20 cellular contexts compared by ENCODE assay signal in the genomic region with DNA sequence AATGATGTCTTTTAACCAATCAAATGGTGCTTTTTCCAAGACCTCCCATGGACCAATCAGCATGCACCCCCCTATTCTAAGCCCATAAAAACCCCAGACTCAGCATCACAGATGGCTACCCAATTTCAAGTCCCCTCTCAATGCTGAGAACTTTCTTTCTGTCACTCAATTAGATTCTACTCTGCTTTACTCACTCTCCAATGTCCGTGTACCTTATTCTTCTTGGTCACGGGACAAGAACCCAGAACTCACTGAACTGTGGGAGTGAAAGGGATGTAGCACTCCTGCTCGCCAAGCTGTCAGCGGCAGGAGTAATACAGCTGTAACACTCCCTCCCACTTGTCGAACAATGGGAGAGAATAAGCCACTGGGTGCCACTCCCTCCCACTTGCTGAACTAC.
"Had no signal": no experiment of that assay in that cellular context is flagged by ENCODE, and none has a peak within 500 bp of the region (broad histone marks: within the 10 kb centered on the region; RNA-seq: fewer than 3 reads in every experiment).

No MANE protein-coding gene starts in this region.

- H3K27ac Mint-ChIP-seq: natural killer cell; stimulated activated memory B cell treated with anti-CD40 and anti-IgM and Interleukin-4, amounts not matched to agents 10 μg/mL and 1 μg/mL and 100 μg/mL, for 72 hours; stimulated activated naive CD8-positive, alpha-beta T cell treated with anti-CD3 and anti-CD28 coated beads, Interleukin-15, amount 100 ng/mL, for 72 hours had no signal

- DNase-seq: cortex of kidney; effector memory CD8-positive, alpha-beta T cell; hypothalamus; left ventricle myocardium superior; lower lobe of right lung; natural killer cell; occipital lobe; ovary; posterior cingulate gyrus; psoas muscle; right cardiac atrium; sigmoid colon; stimulated activated CD4-positive, alpha-beta T cell treated with anti-CD3 and anti-CD28 coated beads, Interleukin-2, amount 100 ng/mL, for 24 hours; stimulated activated CD4-positive, alpha-beta T cell treated with anti-CD3 and anti-CD28 coated beads, Interleukin-4, amount 100 ng/mL, for 24 hours; stimulated activated naive CD8-positive, alpha-beta T cell treated with anti-CD3 and anti-CD28 coated beads, Interleukin-15, amount 100 ng/mL, for 72 hours; transverse colon; upper lobe of right lung; uterus had no signal

- H3K27me3 ChIP-seq: ovary, sigmoid colon, suprapubic skin, transverse colon, upper lobe of right lung, uterus had no signal

- H3K27me3 Mint-ChIP-seq: effector memory CD8-positive, alpha-beta T cell; stimulated activated memory B cell treated with anti-CD40 and anti-IgM and Interleukin-4, amounts not matched to agents 10 μg/mL and 1 μg/mL and 100 μg/mL, for 72 hours; stimulated activated naive CD8-positive, alpha-beta T cell treated with anti-CD3 and anti-CD28 coated beads, Interleukin-15, amount 100 ng/mL, for 72 hours had no signal

- H3K9me3 Mint-ChIP-seq: natural killer cell had no signal

- H3K4me3 Mint-ChIP-seq: effector memory CD8-positive, alpha-beta T cell; natural killer cell; stimulated activated memory B cell treated with anti-CD40 and anti-IgM and Interleukin-4, amounts not matched to agents 10 μg/mL and 1 μg/mL and 100 μg/mL, for 72 hours; stimulated activated naive CD8-positive, alpha-beta T cell treated with anti-CD3 and anti-CD28 coated beads, Interleukin-15, amount 100 ng/mL, for 72 hours had no signal

- ATAC-seq: effector memory CD8-positive, alpha-beta T cell; left ventricle myocardium superior; lower lobe of right lung; natural killer cell; psoas muscle; right cardiac atrium; stimulated activated memory B cell treated with anti-CD40 and anti-IgM and Interleukin-4, amounts not matched to agents 10 μg/mL and 1 μg/mL and 100 μg/mL, for 72 hours; stimulated activated naive CD8-positive, alpha-beta T cell treated with anti-CD3 and anti-CD28 coated beads, Interleukin-15, amount 100 ng/mL, for 72 hours; upper lobe of right lung had no signal

- H3K36me3 ChIP-seq: ovary, uterus had no signal

- H3K4me1 Mint-ChIP-seq: stimulated activated memory B cell treated with anti-CD40 and anti-IgM and Interleukin-4, amounts not matched to agents 10 μg/mL and 1 μg/mL and 100 μg/mL, for 72 hours; stimulated activated naive CD8-positive, alpha-beta T cell treated with anti-CD3 and anti-CD28 coated beads, Interleukin-15, amount 100 ng/mL, for 72 hours had no signal

- H3K4me1 ChIP-seq: lower lobe of right lung, psoas muscle, sigmoid colon, suprapubic skin, upper lobe of right lung, uterus had no signal

- H3K27ac ChIP-seq: lower lobe of right lung, ovary, psoas muscle, sigmoid colon, suprapubic skin, transverse colon, upper lobe of right lung, uterus had no signal

- H3K9me3 ChIP-seq: lower lobe of right lung, ovary, sigmoid colon, suprapubic skin, transverse colon, upper lobe of right lung, uterus had no signal

- H3K4me3 ChIP-seq: lower lobe of right lung, ovary, psoas muscle, sigmoid colon, suprapubic skin, transverse colon, upper lobe of right lung, uterus had no signal
